Comparison of ENCODE assay signal across 9 cellular contexts in the genomic region with DNA sequence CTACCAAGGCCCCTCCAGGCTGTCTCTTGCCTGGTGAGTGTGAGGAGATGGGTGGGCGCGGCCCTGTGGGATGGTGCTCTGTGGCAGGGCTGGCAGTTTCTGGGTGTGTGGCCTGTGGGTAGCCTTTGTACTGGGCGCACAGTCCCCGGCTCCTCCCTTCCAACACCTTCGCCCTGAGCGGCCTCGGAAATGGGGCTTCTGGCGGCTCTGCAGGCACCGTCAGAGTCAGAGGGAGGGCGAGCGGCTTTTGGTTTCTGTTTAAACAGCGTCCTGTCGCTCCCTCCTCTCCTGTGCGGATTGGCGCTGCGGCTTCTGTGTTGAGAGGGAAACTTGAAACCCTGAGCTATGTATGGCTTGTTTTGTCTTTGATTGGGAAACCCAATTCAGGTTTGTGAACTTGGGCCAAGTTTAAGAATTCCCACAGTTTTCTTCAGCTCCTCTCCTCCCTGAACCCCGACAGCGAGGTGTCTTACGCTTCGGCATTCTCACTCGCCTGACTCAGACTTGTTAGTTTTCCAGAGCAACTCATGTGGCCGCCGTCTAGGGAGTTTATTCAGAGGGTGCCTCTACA. TPM values are rescaled to one million over a fixed set of nuclear protein-coding genes. Genes with fewer than 3 reads are reported as not detected.
DNase-seq lines count a peak whose midpoint lies in the region; ATAC-seq, FAIRE-seq and TF ChIP-seq lines count a peak whose summit lies in the region.
"Had no signal": no experiment of that assay in that cellular context is flagged by ENCODE, and none has a peak within 500 bp of the region (broad histone marks: within the 10 kb centered on the region; RNA-seq: fewer than 3 reads in every experiment).

No MANE protein-coding gene starts in this region.

- H3K9me3 Mint-ChIP-seq in activated T-cell treated with anti-CD3 and anti-CD28 coated beads, Interleukin-2, amount 50 U/mL, for 72 hours = no peaks in the 10 kb centered on the region

- ATAC-seq in activated T-cell treated with anti-CD3 and anti-CD28 coated beads, Interleukin-2, amount 50 U/mL, for 72 hours (replicated peaks in 1 of 2) = peak; percentile 82 to 83
- ATAC-seq in GM18861 (IDR thresholded peaks at IDR 0.05; ENCODE audit: unreplicated experiment) = no peak
- no peak for ATAC-seq in HG03565 (IDR thresholded peaks at IDR 0.05; ENCODE audit: unreplicated experiment)

- no peak overlapping the region for H3K27ac Mint-ChIP-seq in activated T-cell treated with anti-CD3 and anti-CD28 coated beads, Interleukin-2, amount 50 U/mL, for 72 hours

- peak; percentile 66 for DNase-seq in Jurkat, Clone E6-1 (ENCODE audit: low read depth, low spot score)
- DNase-seq in activated T-cell treated with anti-CD3 and anti-CD28 coated beads, Interleukin-2, amount 50 U/mL, for 72 hours = peak; percentile 30 to 53
- peak; percentile 24 for DNase-seq in fibroblast of the aortic adventitia (ENCODE audit: low read depth)
- peak; percentile 47 for DNase-seq in stimulated activated CD4-positive, alpha-beta T cell treated with anti-CD3 and anti-CD28 coated beads, Interleukin-15, amount 100 ng/mL, for 24 hours
- DNase-seq in hepatic stellate cell (ENCODE audit: low spot score) = no peak
- no peak for DNase-seq in H54 (ENCODE audit: insufficient read length, low spot score)

- H3K4me3 Mint-ChIP-seq in activated T-cell treated with anti-CD3 and anti-CD28 coated beads, Interleukin-2, amount 50 U/mL, for 72 hours = peak overlapping the region; percentile 22 to 50

- no peak for TF ChIP-seq POLR2A in H54 (IDR thresholded peaks at IDR 0.05; ENCODE audit: low read depth, low read length)

- H3K4me1 Mint-ChIP-seq in activated T-cell treated with anti-CD3 and anti-CD28 coated beads, Interleukin-2, amount 50 U/mL, for 72 hours (ENCODE audit: low read depth) = peaks cover 19% of the 10 kb centered on the region

- H3K4me3 ChIP-seq in Jurkat, Clone E6-1 (ENCODE audit: low read length) = peak overlapping the region; percentile 16
- no peak overlapping the region for H3K4me3 ChIP-seq in fibroblast of the aortic adventitia (ENCODE audit: low read depth, low read length)

- H3K27me3 Mint-ChIP-seq in activated T-cell treated with anti-CD3 and anti-CD28 coated beads, Interleukin-2, amount 50 U/mL, for 72 hours (ENCODE audit: low read depth) = no peaks in the 10 kb centered on the region

- no peak for FAIRE-seq in H54 (lab: Jason Lieb, UNC)
- FAIRE-seq: TTC549 had no signal

- no peak for TF ChIP-seq CTCF in fibroblast of the aortic adventitia (IDR thresholded peaks at IDR 0.05; ENCODE audit: insufficient read depth, low read length)

- H3K36me3 Mint-ChIP-seq in activated T-cell treated with anti-CD3 and anti-CD28 coated beads, Interleukin-2, amount 50 U/mL, for 72 hours (ENCODE audit: insufficient read depth in 2 of 2) = peaks cover 4 to 11% of the 10 kb centered on the region in 2 donors

RNA-seq across cellular contexts. Expression of a gene that starts 8.3 kb away (rescaled TPM):
- not detected for polyA plus RNA-seq in Jurkat, Clone E6-1 (2012; ENCODE audit: insufficient read depth, insufficient read length)
- not detected for total RNA-seq in activated T-cell treated with anti-CD3 and anti-CD28 coated beads, Interleukin-2, amount 50 U/mL, for 72 hours
- 0.16 TPM in 1 of 2 replicates, not detected in the other for total RNA-seq in fibroblast of the aortic adventitia (ENCODE audit: low replicate concordance)

Comparison
In these comparisons a context has a peak if more than half of its experiments do, and no peak if none do; other contexts are left out.
1. DNase-seq: peak in Jurkat, Clone E6-1 (single experiment), activated T-cell treated with anti-CD3 and anti-CD28 coated beads, Interleukin-2, amount 50 U/mL, for 72 hours (2 of 2), fibroblast of the aortic adventitia (single experiment) and stimulated activated CD4-positive, alpha-beta T cell treated with anti-CD3 and anti-CD28 coated beads, Interleukin-15, amount 100 ng/mL, for 24 hours (single experiment); none in hepatic stellate cell (single experiment) and H54 (single experiment).
2. ATAC-seq: peak in activated T-cell treated with anti-CD3 and anti-CD28 coated beads, Interleukin-2, amount 50 U/mL, for 72 hours (2 of 2); none in GM18861 (single experiment) and HG03565 (single experiment).